ENCODE assay signal across 1 cellular context in the genomic region with DNA sequence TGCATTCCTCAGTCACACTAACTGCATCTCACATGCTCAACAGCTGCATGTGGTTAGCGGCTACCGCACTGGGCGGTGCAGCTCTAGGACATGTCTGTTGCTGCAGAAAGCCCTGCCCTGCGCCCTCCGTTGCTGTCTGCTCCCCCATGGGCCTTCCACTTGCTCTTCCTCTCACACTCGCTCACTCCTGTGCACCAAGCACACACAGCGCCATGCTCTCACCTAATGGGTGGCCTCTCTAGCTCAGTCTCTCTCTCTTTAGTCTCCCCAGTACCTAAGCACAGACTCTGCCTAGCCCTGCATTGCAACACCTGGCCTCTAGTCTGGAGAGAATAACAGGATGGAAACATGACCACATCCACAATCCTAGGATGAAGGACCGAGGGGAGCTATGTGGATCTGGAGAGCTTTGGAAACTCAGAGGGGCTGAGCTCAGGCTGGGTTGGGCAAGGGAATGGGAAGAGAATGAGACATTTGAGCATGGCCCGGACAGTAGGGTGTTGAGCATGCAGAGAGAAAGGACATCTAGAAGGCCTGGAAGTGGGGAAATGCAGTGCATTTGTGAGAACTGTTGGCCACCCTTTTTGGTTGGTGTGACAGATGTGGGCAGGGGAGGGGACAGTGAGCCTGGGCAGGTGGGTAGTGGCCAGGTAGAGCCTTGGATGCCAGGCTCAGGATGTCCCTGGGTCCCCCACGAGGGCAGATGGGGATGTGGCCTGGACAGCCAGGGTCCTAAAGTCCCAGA.
TF ChIP-seq lines count a peak whose summit lies in the region.

No MANE protein-coding gene starts in this region.

TF ChIP-seq in HepG2, 621 proteins besides CTCF, POLR2A, EP300 and RAD21 (continued from another document):
- TF ChIP-seq NFE2L2 (IDR thresholded peaks at IDR 0.05; ENCODE audit: low read length), result no peak
- TF ChIP-seq SIN3A (IDR thresholded peaks at IDR 0.05; ENCODE audit: borderline replicate concordance, low read depth, low read length), result no peak
- TF ChIP-seq ZEB1 (IDR thresholded peaks at IDR 0.05; ENCODE audit: insufficient replicate concordance, low read depth), result no peak
- TF ChIP-seq, protein P1, sequence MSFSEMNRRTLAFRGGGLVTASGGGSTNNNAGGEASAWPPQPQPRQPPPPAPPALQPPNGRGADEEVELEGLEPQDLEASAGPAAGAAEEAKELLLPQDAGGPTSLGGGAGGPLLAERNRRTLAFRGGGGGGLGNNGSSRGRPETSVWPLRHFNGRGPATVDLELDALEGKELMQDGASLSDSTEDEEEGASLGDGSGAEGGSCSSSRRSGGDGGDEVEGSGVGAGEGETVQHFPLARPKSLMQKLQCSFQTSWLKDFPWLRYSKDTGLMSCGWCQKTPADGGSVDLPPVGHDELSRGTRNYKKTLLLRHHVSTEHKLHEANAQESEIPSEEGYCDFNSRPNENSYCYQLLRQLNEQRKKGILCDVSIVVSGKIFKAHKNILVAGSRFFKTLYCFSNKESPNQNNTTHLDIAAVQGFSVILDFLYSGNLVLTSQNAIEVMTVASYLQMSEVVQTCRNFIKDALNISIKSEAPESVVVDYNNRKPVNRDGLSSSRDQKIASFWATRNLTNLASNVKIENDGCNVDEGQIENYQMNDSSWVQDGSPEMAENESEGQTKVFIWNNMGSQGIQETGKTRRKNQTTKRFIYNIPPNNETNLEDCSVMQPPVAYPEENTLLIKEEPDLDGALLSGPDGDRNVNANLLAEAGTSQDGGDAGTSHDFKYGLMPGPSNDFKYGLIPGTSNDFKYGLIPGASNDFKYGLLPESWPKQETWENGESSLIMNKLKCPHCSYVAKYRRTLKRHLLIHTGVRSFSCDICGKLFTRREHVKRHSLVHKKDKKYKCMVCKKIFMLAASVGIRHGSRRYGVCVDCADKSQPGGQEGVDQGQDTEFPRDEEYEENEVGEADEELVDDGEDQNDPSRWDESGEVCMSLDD (CRISPR knock-in tag; IDR thresholded peaks at IDR 0.05; ENCODE audit: borderline replicate concordance), result no peak
- no peak for TF ChIP-seq KMT2B (CRISPR knock-in tag; IDR thresholded peaks at IDR 0.05)
- TF ChIP-seq, protein P2, sequence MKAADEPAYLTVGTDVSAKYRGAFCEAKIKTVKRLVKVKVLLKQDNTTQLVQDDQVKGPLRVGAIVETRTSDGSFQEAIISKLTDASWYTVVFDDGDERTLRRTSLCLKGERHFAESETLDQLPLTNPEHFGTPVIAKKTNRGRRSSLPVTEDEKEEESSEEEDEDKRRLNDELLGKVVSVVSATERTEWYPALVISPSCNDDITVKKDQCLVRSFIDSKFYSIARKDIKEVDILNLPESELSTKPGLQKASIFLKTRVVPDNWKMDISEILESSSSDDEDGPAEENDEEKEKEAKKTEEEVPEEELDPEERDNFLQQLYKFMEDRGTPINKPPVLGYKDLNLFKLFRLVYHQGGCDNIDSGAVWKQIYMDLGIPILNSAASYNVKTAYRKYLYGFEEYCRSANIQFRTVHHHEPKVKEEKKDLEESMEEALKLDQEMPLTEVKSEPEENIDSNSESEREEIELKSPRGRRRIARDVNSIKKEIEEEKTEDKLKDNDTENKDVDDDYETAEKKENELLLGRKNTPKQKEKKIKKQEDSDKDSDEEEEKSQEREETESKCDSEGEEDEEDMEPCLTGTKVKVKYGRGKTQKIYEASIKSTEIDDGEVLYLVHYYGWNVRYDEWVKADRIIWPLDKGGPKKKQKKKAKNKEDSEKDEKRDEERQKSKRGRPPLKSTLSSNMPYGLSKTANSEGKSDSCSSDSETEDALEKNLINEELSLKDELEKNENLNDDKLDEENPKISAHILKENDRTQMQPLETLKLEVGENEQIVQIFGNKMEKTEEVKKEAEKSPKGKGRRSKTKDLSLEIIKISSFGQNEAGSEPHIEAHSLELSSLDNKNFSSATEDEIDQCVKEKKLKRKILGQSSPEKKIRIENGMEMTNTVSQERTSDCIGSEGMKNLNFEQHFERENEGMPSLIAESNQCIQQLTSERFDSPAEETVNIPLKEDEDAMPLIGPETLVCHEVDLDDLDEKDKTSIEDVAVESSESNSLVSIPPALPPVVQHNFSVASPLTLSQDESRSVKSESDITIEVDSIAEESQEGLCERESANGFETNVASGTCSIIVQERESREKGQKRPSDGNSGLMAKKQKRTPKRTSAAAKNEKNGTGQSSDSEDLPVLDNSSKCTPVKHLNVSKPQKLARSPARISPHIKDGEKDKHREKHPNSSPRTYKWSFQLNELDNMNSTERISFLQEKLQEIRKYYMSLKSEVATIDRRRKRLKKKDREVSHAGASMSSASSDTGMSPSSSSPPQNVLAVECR (CRISPR knock-in tag; IDR thresholded peaks at IDR 0.05; ENCODE audit: borderline replicate concordance), result peak; percentile 34; the same call in 1 of the 2 replicates
- 0 out of 2 replicates have a peak, but pooled peaks have one; percentile 7 for TF ChIP-seq HOXA3 (CRISPR knock-in tag; IDR thresholded peaks at IDR 0.05)
- TF ChIP-seq, protein P3, sequence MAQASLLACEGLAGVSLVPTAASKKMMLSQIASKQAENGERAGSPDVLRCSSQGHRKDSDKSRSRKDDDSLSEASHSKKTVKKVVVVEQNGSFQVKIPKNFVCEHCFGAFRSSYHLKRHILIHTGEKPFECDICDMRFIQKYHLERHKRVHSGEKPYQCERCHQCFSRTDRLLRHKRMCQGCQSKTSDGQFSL (CRISPR knock-in tag; IDR thresholded peaks at IDR 0.05), result no peak
- no peak for TF ChIP-seq PRPF4 (IDR thresholded peaks at IDR 0.05; ENCODE audit: low read depth, low read length, poor library complexity, severe bottlenecking)
- TF ChIP-seq ZFYVE20 (CRISPR knock-in tag; IDR thresholded peaks at IDR 0.05; ENCODE audit: borderline replicate concordance, low read depth), result no peak
- TF ChIP-seq ZSCAN31 (CRISPR knock-in tag; IDR thresholded peaks at IDR 0.05; ENCODE audit: low read depth), result no peak
- no peak for TF ChIP-seq ZNF543 (CRISPR knock-in tag; IDR thresholded peaks at IDR 0.05)
- no peak for TF ChIP-seq ZNF773 (CRISPR knock-in tag; IDR thresholded peaks at IDR 0.05; ENCODE audit: borderline replicate concordance)
- TF ChIP-seq, protein P4, sequence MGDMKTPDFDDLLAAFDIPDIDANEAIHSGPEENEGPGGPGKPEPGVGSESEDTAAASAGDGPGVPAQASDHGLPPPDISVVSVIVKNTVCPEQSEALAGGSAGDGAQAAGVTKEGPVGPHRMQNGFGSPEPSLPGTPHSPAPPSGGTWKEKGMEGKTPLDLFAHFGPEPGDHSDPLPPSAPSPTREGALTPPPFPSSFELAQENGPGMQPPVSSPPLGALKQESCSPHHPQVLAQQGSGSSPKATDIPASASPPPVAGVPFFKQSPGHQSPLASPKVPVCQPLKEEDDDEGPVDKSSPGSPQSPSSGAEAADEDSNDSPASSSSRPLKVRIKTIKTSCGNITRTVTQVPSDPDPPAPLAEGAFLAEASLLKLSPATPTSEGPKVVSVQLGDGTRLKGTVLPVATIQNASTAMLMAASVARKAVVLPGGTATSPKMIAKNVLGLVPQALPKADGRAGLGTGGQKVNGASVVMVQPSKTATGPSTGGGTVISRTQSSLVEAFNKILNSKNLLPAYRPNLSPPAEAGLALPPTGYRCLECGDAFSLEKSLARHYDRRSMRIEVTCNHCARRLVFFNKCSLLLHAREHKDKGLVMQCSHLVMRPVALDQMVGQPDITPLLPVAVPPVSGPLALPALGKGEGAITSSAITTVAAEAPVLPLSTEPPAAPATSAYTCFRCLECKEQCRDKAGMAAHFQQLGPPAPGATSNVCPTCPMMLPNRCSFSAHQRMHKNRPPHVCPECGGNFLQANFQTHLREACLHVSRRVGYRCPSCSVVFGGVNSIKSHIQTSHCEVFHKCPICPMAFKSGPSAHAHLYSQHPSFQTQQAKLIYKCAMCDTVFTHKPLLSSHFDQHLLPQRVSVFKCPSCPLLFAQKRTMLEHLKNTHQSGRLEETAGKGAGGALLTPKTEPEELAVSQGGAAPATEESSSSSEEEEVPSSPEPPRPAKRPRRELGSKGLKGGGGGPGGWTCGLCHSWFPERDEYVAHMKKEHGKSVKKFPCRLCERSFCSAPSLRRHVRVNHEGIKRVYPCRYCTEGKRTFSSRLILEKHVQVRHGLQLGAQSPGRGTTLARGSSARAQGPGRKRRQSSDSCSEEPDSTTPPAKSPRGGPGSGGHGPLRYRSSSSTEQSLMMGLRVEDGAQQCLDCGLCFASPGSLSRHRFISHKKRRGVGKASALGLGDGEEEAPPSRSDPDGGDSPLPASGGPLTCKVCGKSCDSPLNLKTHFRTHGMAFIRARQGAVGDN (CRISPR knock-in tag; IDR thresholded peaks at IDR 0.05), result 0 out of 2 replicates have a peak, but pooled peaks have one; percentile 11
- TF ChIP-seq CEBPG (CRISPR knock-in tag; IDR thresholded peaks at IDR 0.05), result peak; percentile 70
- TF ChIP-seq ZMYM2 (CRISPR knock-in tag; IDR thresholded peaks at IDR 0.05), result no peak
- TF ChIP-seq KMT2A (CRISPR knock-in tag; IDR thresholded peaks at IDR 0.05), result no peak
